1 cellular context compared by ENCODE assay signal in genomic region chr1:26169669-26170471, GRCh38.
TF ChIP-seq lines count a peak whose summit lies in the region.

Gene ZNF593 (plus strand): TSS chr1:26169908. CDS start chr1:26169984, 76 bp downstream.

TF ChIP-seq in HepG2, 621 proteins besides CTCF, POLR2A, EP300 and RAD21 (continued from another document and continues in another):
- TF ChIP-seq, protein P1, sequence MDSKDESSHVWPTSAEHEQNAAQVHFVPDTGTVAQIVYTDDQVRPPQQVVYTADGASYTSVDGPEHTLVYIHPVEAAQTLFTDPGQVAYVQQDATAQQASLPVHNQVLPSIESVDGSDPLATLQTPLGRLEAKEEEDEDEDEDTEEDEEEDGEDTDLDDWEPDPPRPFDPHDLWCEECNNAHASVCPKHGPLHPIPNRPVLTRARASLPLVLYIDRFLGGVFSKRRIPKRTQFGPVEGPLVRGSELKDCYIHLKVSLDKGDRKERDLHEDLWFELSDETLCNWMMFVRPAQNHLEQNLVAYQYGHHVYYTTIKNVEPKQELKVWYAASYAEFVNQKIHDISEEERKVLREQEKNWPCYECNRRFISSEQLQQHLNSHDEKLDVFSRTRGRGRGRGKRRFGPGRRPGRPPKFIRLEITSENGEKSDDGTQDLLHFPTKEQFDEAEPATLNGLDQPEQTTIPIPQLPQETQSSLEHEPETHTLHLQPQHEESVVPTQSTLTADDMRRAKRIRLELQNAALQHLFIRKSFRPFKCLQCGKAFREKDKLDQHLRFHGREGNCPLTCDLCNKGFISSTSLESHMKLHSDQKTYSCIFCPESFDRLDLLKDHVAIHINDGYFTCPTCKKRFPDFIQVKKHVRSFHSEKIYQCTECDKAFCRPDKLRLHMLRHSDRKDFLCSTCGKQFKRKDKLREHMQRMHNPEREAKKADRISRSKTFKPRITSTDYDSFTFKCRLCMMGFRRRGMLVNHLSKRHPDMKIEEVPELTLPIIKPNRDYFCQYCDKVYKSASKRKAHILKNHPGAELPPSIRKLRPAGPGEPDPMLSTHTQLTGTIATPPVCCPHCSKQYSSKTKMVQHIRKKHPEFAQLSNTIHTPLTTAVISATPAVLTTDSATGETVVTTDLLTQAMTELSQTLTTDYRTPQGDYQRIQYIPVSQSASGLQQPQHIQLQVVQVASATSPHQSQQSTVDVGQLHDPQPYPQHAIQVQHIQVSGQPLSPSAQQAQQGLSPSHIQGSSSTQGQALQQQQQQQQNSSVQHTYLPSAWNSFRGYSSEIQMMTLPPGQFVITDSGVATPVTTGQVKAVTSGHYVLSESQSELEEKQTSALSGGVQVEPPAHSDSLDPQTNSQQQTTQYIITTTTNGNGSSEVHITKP (CRISPR knock-in tag; IDR thresholded peaks at IDR 0.05; ENCODE audit: low read depth) = peak; percentile 44; the same call in 1 of the 2 replicates
- TF ChIP-seq, protein P2, sequence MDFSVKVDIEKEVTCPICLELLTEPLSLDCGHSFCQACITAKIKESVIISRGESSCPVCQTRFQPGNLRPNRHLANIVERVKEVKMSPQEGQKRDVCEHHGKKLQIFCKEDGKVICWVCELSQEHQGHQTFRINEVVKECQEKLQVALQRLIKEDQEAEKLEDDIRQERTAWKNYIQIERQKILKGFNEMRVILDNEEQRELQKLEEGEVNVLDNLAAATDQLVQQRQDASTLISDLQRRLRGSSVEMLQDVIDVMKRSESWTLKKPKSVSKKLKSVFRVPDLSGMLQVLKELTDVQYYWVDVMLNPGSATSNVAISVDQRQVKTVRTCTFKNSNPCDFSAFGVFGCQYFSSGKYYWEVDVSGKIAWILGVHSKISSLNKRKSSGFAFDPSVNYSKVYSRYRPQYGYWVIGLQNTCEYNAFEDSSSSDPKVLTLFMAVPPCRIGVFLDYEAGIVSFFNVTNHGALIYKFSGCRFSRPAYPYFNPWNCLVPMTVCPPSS (IDR thresholded peaks at IDR 0.05) = no peak
- peak; percentile 89; the same call in 1 of the 2 replicates for TF ChIP-seq ZNF230 (CRISPR knock-in tag; IDR thresholded peaks at IDR 0.05)
- TF ChIP-seq NFIC (IDR thresholded peaks at IDR 0.05; ENCODE audit: low read length) = no peak
- TF ChIP-seq ELK4 (CRISPR knock-in tag; IDR thresholded peaks at IDR 0.05; ENCODE audit: borderline replicate concordance) = peak; percentile 90; the same call in 1 of the 2 replicates
- peak; percentile 92 for TF ChIP-seq ZFP91 (CRISPR knock-in tag; IDR thresholded peaks at IDR 0.05; ENCODE audit: borderline replicate concordance)
- no peak for TF ChIP-seq ZNF101 (CRISPR knock-in tag; IDR thresholded peaks at IDR 0.05; ENCODE audit: borderline replicate concordance, low read depth)
- no peak for TF ChIP-seq PRPF4 (IDR thresholded peaks at IDR 0.05; ENCODE audit: low read depth, low read length, poor library complexity, severe bottlenecking)
- no peak for TF ChIP-seq LCORL (IDR thresholded peaks at IDR 0.05)
- peak; percentile 81 for TF ChIP-seq LCORL (CRISPR knock-in tag; IDR thresholded peaks at IDR 0.05)
- no peak for TF ChIP-seq PAX8 (CRISPR knock-in tag; IDR thresholded peaks at IDR 0.05; ENCODE audit: borderline replicate concordance)
- TF ChIP-seq ZNF567 (CRISPR knock-in tag; IDR thresholded peaks at IDR 0.05; ENCODE audit: borderline replicate concordance) = no peak
- no peak for TF ChIP-seq ZNF577 (CRISPR knock-in tag; IDR thresholded peaks at IDR 0.05; ENCODE audit: borderline replicate concordance, low read depth)
- TF ChIP-seq, protein P3, sequence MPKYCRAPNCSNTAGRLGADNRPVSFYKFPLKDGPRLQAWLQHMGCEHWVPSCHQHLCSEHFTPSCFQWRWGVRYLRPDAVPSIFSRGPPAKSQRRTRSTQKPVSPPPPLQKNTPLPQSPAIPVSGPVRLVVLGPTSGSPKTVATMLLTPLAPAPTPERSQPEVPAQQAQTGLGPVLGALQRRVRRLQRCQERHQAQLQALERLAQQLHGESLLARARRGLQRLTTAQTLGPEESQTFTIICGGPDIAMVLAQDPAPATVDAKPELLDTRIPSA (CRISPR knock-in tag; IDR thresholded peaks at IDR 0.05; ENCODE audit: borderline replicate concordance) = 0 out of 2 replicates have a peak, but pooled peaks have one; percentile 34
- TF ChIP-seq SP140L (CRISPR knock-in tag; IDR thresholded peaks at IDR 0.05; ENCODE audit: borderline replicate concordance) = no peak; the same call in 1 of the 2 replicates
- TF ChIP-seq SRF (IDR thresholded peaks at IDR 0.05; ENCODE audit: low read depth, low read length) = peak; percentile 8; the same call in 1 of the 2 replicates
- no peak; the same call in 1 of the 2 replicates for TF ChIP-seq JDP2 (CRISPR knock-in tag; IDR thresholded peaks at IDR 0.05; ENCODE audit: borderline replicate concordance)
- peak; percentile 64; the same call in 1 of the 2 replicates for TF ChIP-seq IRF2 (CRISPR knock-in tag; IDR thresholded peaks at IDR 0.05)
- no peak for TF ChIP-seq NR2F6 (IDR thresholded peaks at IDR 0.05)
- TF ChIP-seq NR2F6 (CRISPR knock-in tag; IDR thresholded peaks at IDR 0.05) = peak; percentile 76
- TF ChIP-seq KMT2A (CRISPR knock-in tag; IDR thresholded peaks at IDR 0.05) = peak; percentile 74; the same call in 1 of the 2 replicates
- no peak for TF ChIP-seq ZNF569 (CRISPR knock-in tag; IDR thresholded peaks at IDR 0.05; ENCODE audit: borderline replicate concordance)
- TF ChIP-seq SOX5 (CRISPR knock-in tag; IDR thresholded peaks at IDR 0.05; ENCODE audit: borderline replicate concordance) = no peak
- TF ChIP-seq, protein P4, sequence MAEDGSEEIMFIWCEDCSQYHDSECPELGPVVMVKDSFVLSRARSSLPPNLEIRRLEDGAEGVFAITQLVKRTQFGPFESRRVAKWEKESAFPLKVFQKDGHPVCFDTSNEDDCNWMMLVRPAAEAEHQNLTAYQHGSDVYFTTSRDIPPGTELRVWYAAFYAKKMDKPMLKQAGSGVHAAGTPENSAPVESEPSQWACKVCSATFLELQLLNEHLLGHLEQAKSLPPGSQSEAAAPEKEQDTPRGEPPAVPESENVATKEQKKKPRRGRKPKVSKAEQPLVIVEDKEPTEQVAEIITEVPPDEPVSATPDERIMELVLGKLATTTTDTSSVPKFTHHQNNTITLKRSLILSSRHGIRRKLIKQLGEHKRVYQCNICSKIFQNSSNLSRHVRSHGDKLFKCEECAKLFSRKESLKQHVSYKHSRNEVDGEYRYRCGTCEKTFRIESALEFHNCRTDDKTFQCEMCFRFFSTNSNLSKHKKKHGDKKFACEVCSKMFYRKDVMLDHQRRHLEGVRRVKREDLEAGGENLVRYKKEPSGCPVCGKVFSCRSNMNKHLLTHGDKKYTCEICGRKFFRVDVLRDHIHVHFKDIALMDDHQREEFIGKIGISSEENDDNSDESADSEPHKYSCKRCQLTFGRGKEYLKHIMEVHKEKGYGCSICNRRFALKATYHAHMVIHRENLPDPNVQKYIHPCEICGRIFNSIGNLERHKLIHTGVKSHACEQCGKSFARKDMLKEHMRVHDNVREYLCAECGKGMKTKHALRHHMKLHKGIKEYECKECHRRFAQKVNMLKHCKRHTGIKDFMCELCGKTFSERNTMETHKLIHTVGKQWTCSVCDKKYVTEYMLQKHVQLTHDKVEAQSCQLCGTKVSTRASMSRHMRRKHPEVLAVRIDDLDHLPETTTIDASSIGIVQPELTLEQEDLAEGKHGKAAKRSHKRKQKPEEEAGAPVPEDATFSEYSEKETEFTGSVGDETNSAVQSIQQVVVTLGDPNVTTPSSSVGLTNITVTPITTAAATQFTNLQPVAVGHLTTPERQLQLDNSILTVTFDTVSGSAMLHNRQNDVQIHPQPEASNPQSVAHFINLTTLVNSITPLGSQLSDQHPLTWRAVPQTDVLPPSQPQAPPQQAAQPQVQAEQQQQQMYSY (CRISPR knock-in tag; IDR thresholded peaks at IDR 0.05) = 0 out of 2 replicates have a peak, but pooled peaks have one; percentile 31
- TF ChIP-seq SIN3B (IDR thresholded peaks at IDR 0.05; ENCODE audit: low read length) = no peak
- TF ChIP-seq MTA1 (CRISPR knock-in tag; IDR thresholded peaks at IDR 0.05; ENCODE audit: borderline replicate concordance) = peak; percentile 77; the same call in 1 of the 2 replicates
- no peak; the same call in 1 of the 2 replicates for TF ChIP-seq ZNF468 (CRISPR knock-in tag; IDR thresholded peaks at IDR 0.05)
- TF ChIP-seq ZNF7 (CRISPR knock-in tag; IDR thresholded peaks at IDR 0.05) = no peak
- TF ChIP-seq, protein P5, sequence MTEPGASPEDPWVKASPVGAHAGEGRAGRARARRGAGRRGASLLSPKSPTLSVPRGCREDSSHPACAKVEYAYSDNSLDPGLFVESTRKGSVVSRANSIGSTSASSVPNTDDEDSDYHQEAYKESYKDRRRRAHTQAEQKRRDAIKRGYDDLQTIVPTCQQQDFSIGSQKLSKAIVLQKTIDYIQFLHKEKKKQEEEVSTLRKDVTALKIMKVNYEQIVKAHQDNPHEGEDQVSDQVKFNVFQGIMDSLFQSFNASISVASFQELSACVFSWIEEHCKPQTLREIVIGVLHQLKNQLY (CRISPR knock-in tag; IDR thresholded peaks at IDR 0.05) = no peak; the same call in 1 of the 2 replicates
- TF ChIP-seq ZNF20 (CRISPR knock-in tag; IDR thresholded peaks at IDR 0.05) = peak; percentile 72; the same call in 1 of the 2 replicates
- no peak for TF ChIP-seq MAFK (conservative IDR thresholded peaks at IDR 0.05 in 1 of 2, IDR thresholded peaks at IDR 0.05 in 1 of 2; ENCODE audit: low read length in 2 of 2)
- TF ChIP-seq GZF1 (CRISPR knock-in tag; IDR thresholded peaks at IDR 0.05) = peak; percentile 89
- TF ChIP-seq RFXAP (CRISPR knock-in tag; IDR thresholded peaks at IDR 0.05; ENCODE audit: borderline replicate concordance) = peak; percentile 76; the same call in 1 of the 2 replicates
- no peak for TF ChIP-seq ADNP (CRISPR knock-in tag; IDR thresholded peaks at IDR 0.05)
- no peak for TF ChIP-seq ZNF644 (CRISPR knock-in tag; IDR thresholded peaks at IDR 0.05; ENCODE audit: low read depth)
- peak; percentile 98 for TF ChIP-seq DNMT1 (CRISPR knock-in tag; IDR thresholded peaks at IDR 0.05)
- TF ChIP-seq CSRNP2 (CRISPR knock-in tag; conservative IDR thresholded peaks at IDR 0.05; ENCODE audit: low read depth) = no peak
- TF ChIP-seq, protein P6, sequence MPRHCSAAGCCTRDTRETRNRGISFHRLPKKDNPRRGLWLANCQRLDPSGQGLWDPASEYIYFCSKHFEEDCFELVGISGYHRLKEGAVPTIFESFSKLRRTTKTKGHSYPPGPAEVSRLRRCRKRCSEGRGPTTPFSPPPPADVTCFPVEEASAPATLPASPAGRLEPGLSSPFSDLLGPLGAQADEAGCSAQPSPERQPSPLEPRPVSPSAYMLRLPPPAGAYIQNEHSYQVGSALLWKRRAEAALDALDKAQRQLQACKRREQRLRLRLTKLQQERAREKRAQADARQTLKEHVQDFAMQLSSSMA (CRISPR knock-in tag; IDR thresholded peaks at IDR 0.05) = no peak
- peak; percentile 90 for TF ChIP-seq ZNF350 (CRISPR knock-in tag; IDR thresholded peaks at IDR 0.05; ENCODE audit: borderline replicate concordance, low read depth)
- TF ChIP-seq, protein P7, sequence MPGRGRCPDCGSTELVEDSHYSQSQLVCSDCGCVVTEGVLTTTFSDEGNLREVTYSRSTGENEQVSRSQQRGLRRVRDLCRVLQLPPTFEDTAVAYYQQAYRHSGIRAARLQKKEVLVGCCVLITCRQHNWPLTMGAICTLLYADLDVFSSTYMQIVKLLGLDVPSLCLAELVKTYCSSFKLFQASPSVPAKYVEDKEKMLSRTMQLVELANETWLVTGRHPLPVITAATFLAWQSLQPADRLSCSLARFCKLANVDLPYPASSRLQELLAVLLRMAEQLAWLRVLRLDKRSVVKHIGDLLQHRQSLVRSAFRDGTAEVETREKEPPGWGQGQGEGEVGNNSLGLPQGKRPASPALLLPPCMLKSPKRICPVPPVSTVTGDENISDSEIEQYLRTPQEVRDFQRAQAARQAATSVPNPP (CRISPR knock-in tag; IDR thresholded peaks at IDR 0.05) = peak; percentile 67
- no peak for TF ChIP-seq HMG20A (CRISPR knock-in tag; IDR thresholded peaks at IDR 0.05; ENCODE audit: borderline replicate concordance)
- peak; percentile 86 for TF ChIP-seq HDAC2 (CRISPR knock-in tag; IDR thresholded peaks at IDR 0.05)
